1 cellular context compared by ENCODE assay signal in the genomic region with DNA sequence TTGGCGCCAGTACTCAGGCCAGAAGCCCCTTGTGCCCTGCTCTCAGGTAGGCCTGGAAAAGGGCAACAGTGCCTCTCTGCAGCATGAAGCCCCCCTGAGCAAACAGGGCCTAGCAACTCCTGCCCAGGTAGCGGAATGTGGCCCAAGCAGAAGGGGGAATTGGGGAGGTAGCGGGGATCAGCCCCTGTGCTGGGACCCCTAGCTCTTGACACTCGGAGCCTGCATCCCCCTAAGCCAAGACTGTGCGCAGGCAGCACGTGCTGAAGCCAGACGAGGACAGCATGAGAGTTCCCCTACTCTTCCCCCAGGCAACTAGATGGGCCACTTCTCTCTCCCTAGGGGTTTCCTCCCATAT.
TF ChIP-seq lines count a peak whose summit lies in the region.

No MANE protein-coding gene starts in this region.

TF ChIP-seq in HepG2, 621 proteins besides CTCF, POLR2A, EP300 and RAD21 (continued from another document and continues in another):
- TF ChIP-seq ZNF83 (CRISPR knock-in tag; IDR thresholded peaks at IDR 0.05; ENCODE audit: borderline replicate concordance), result 0 out of 2 replicates have a peak, but pooled peaks have one; percentile 72
- no peak for TF ChIP-seq TAF1 (CRISPR knock-in tag; IDR thresholded peaks at IDR 0.05)
- TF ChIP-seq RNF219 (CRISPR knock-in tag; IDR thresholded peaks at IDR 0.05), result no peak
- no peak for TF ChIP-seq NFIB (CRISPR knock-in tag; IDR thresholded peaks at IDR 0.05; ENCODE audit: borderline replicate concordance)
- no peak for TF ChIP-seq PHF5A (CRISPR knock-in tag; IDR thresholded peaks at IDR 0.05; ENCODE audit: low read depth, unreplicated experiment)
- no peak for TF ChIP-seq SNRNP70 (IDR thresholded peaks at IDR 0.05; ENCODE audit: low read depth, low read length)
- TF ChIP-seq HES4 (CRISPR knock-in tag; IDR thresholded peaks at IDR 0.05; ENCODE audit: borderline replicate concordance), result peak; percentile 22; the same call in 1 of the 2 replicates
- TF ChIP-seq ZHX2 (IDR thresholded peaks at IDR 0.05; ENCODE audit: low read depth), result 0 out of 2 replicates have a peak, but pooled peaks have one; percentile 15
- TF ChIP-seq ZHX2 (CRISPR knock-in tag; IDR thresholded peaks at IDR 0.05; ENCODE audit: borderline replicate concordance), result no peak
- no peak; the same call in 1 of the 2 replicates for TF ChIP-seq ZNF547 (CRISPR knock-in tag; IDR thresholded peaks at IDR 0.05)
- TF ChIP-seq, protein P1, sequence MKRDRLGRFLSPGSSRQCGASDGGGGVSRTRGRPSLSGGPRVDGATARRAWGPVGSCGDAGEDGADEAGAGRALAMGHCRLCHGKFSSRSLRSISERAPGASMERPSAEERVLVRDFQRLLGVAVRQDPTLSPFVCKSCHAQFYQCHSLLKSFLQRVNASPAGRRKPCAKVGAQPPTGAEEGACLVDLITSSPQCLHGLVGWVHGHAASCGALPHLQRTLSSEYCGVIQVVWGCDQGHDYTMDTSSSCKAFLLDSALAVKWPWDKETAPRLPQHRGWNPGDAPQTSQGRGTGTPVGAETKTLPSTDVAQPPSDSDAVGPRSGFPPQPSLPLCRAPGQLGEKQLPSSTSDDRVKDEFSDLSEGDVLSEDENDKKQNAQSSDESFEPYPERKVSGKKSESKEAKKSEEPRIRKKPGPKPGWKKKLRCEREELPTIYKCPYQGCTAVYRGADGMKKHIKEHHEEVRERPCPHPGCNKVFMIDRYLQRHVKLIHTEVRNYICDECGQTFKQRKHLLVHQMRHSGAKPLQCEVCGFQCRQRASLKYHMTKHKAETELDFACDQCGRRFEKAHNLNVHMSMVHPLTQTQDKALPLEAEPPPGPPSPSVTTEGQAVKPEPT (CRISPR knock-in tag; IDR thresholded peaks at IDR 0.05; ENCODE audit: low read depth), result no peak
- TF ChIP-seq TGIF2 (CRISPR knock-in tag; IDR thresholded peaks at IDR 0.05), result peak; percentile 55; the same call in 1 of the 2 replicates
- 0 out of 2 replicates have a peak, but pooled peaks have one; percentile 3 for TF ChIP-seq MED13 (CRISPR knock-in tag; IDR thresholded peaks at IDR 0.05)
- no peak for TF ChIP-seq ZNF281 (CRISPR knock-in tag; IDR thresholded peaks at IDR 0.05; ENCODE audit: borderline replicate concordance)
- TF ChIP-seq DPF2 (CRISPR knock-in tag; IDR thresholded peaks at IDR 0.05; ENCODE audit: borderline replicate concordance, low read depth), result no peak
- TF ChIP-seq AKAP8 (CRISPR knock-in tag; IDR thresholded peaks at IDR 0.05), result no peak
- no peak; the same call in 1 of the 2 replicates for TF ChIP-seq ARNT2 (CRISPR knock-in tag; IDR thresholded peaks at IDR 0.05; ENCODE audit: low read depth)
- no peak; the same call in 1 of the 2 replicates for TF ChIP-seq FOXC1 (CRISPR knock-in tag; IDR thresholded peaks at IDR 0.05; ENCODE audit: borderline replicate concordance)
- TF ChIP-seq SP140L (CRISPR knock-in tag; IDR thresholded peaks at IDR 0.05; ENCODE audit: borderline replicate concordance), result no peak
- no peak for TF ChIP-seq ZNF784 (CRISPR knock-in tag; IDR thresholded peaks at IDR 0.05; ENCODE audit: borderline replicate concordance)
- TF ChIP-seq ZMAT3 (CRISPR knock-in tag; conservative IDR thresholded peaks at IDR 0.05), result no peak
- no peak for TF ChIP-seq MLLT10 (CRISPR knock-in tag; IDR thresholded peaks at IDR 0.05)
- TF ChIP-seq, protein P2, sequence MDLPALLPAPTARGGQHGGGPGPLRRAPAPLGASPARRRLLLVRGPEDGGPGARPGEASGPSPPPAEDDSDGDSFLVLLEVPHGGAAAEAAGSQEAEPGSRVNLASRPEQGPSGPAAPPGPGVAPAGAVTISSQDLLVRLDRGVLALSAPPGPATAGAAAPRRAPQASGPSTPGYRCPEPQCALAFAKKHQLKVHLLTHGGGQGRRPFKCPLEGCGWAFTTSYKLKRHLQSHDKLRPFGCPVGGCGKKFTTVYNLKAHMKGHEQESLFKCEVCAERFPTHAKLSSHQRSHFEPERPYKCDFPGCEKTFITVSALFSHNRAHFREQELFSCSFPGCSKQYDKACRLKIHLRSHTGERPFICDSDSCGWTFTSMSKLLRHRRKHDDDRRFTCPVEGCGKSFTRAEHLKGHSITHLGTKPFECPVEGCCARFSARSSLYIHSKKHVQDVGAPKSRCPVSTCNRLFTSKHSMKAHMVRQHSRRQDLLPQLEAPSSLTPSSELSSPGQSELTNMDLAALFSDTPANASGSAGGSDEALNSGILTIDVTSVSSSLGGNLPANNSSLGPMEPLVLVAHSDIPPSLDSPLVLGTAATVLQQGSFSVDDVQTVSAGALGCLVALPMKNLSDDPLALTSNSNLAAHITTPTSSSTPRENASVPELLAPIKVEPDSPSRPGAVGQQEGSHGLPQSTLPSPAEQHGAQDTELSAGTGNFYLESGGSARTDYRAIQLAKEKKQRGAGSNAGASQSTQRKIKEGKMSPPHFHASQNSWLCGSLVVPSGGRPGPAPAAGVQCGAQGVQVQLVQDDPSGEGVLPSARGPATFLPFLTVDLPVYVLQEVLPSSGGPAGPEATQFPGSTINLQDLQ (CRISPR knock-in tag; IDR thresholded peaks at IDR 0.05), result no peak
- TF ChIP-seq ZNF564 (CRISPR knock-in tag; IDR thresholded peaks at IDR 0.05), result peak; percentile 79; the same call in 1 of the 2 replicates
- no peak for TF ChIP-seq ZNF569 (CRISPR knock-in tag; IDR thresholded peaks at IDR 0.05; ENCODE audit: borderline replicate concordance)
- TF ChIP-seq ZMYM4 (CRISPR knock-in tag; IDR thresholded peaks at IDR 0.05), result 0 out of 2 replicates have a peak, but pooled peaks have one; percentile 5
- TF ChIP-seq NR2F2 (IDR thresholded peaks at IDR 0.05; ENCODE audit: borderline replicate concordance, low read depth), result no peak
- TF ChIP-seq SRSF4 (IDR thresholded peaks at IDR 0.05; ENCODE audit: low read depth, low read length, poor library complexity, severe bottlenecking), result no peak
- no peak for TF ChIP-seq GLMP (CRISPR knock-in tag; IDR thresholded peaks at IDR 0.05; ENCODE audit: borderline replicate concordance)
- no peak for TF ChIP-seq RFX3 (CRISPR knock-in tag; IDR thresholded peaks at IDR 0.05)
- no peak; the same call in 1 of the 2 replicates for TF ChIP-seq MYC (CRISPR knock-in tag; IDR thresholded peaks at IDR 0.05; ENCODE audit: borderline replicate concordance)
- no peak for TF ChIP-seq JDP2 (CRISPR knock-in tag; IDR thresholded peaks at IDR 0.05; ENCODE audit: borderline replicate concordance)
- TF ChIP-seq RXRA (CRISPR knock-in tag; IDR thresholded peaks at IDR 0.05), result no peak
- TF ChIP-seq ZMYM3 (CRISPR knock-in tag; IDR thresholded peaks at IDR 0.05), result no peak
- no peak for TF ChIP-seq ZNF737 (CRISPR knock-in tag; IDR thresholded peaks at IDR 0.05; ENCODE audit: borderline replicate concordance)
- TF ChIP-seq ZBTB3 (CRISPR knock-in tag; IDR thresholded peaks at IDR 0.05; ENCODE audit: borderline replicate concordance, low read depth), result no peak
- peak; percentile 43; the same call in 1 of the 2 replicates for TF ChIP-seq ZNF839 (CRISPR knock-in tag; IDR thresholded peaks at IDR 0.05; ENCODE audit: borderline replicate concordance)
- no peak for TF ChIP-seq HOXA7 (CRISPR knock-in tag; IDR thresholded peaks at IDR 0.05)
- TF ChIP-seq ELF3 (CRISPR knock-in tag; IDR thresholded peaks at IDR 0.05), result no peak
- no peak for TF ChIP-seq HINFP (CRISPR knock-in tag; IDR thresholded peaks at IDR 0.05; ENCODE audit: low read depth)
- TF ChIP-seq ZFP1 (CRISPR knock-in tag; IDR thresholded peaks at IDR 0.05), result no peak
- TF ChIP-seq ZNF282 (IDR thresholded peaks at IDR 0.05; ENCODE audit: partially characterized antibody), result no peak
- no peak for TF ChIP-seq WIZ (CRISPR knock-in tag; IDR thresholded peaks at IDR 0.05)
- no peak for TF ChIP-seq RFX1 (IDR thresholded peaks at IDR 0.05)
